Comparison of ENCODE assay signal across 1 cellular context in the genomic region with DNA sequence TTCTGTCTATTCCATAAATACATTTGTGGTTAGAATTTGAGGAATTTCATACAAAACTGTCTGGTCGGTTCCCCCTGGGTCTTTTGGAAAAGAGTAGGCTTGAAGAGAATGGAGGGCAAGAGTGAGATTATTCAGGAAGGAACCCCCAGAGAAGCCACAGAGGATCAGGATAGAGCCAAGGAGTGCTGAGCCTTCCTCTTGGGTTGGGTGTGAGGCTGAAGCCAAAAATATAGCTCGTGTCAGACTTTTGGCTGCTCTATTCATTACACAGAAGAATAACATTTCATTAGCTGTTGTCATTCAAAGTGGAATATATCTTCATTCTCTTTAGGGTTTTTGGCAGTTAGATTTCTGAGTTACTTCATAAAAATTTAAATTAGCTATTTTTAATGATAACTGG.
TF ChIP-seq lines count a peak whose summit lies in the region.

No MANE protein-coding gene starts in this region.

TF ChIP-seq in GM23338, 12 proteins besides CTCF, POLR2A, EP300 and RAD21 (continued from another document):
- TF ChIP-seq, protein P1, sequence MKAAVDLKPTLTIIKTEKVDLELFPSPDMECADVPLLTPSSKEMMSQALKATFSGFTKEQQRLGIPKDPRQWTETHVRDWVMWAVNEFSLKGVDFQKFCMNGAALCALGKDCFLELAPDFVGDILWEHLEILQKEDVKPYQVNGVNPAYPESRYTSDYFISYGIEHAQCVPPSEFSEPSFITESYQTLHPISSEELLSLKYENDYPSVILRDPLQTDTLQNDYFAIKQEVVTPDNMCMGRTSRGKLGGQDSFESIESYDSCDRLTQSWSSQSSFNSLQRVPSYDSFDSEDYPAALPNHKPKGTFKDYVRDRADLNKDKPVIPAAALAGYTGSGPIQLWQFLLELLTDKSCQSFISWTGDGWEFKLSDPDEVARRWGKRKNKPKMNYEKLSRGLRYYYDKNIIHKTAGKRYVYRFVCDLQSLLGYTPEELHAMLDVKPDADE (IDR thresholded peaks at IDR 0.05): no peak
- TF ChIP-seq EZH2phosphoT487 (IDR thresholded peaks at IDR 0.05; ENCODE audit: unreplicated experiment) (no peak), EZH2 (IDR thresholded peaks at IDR 0.05; ENCODE audit: low read depth, unreplicated experiment) (no peak), ZNF114 (CRISPR knock-in tag; IDR thresholded peaks at IDR 0.05) (no peak), CREB1 (CRISPR knock-in tag; IDR thresholded peaks at IDR 0.05; ENCODE audit: low read depth) (no peak), NANOG (IDR thresholded peaks at IDR 0.05; ENCODE audit: borderline replicate concordance) (no peak), JUNB (IDR thresholded peaks at IDR 0.05; ENCODE audit: unreplicated experiment) (no peak)
- TF ChIP-seq, protein P2, sequence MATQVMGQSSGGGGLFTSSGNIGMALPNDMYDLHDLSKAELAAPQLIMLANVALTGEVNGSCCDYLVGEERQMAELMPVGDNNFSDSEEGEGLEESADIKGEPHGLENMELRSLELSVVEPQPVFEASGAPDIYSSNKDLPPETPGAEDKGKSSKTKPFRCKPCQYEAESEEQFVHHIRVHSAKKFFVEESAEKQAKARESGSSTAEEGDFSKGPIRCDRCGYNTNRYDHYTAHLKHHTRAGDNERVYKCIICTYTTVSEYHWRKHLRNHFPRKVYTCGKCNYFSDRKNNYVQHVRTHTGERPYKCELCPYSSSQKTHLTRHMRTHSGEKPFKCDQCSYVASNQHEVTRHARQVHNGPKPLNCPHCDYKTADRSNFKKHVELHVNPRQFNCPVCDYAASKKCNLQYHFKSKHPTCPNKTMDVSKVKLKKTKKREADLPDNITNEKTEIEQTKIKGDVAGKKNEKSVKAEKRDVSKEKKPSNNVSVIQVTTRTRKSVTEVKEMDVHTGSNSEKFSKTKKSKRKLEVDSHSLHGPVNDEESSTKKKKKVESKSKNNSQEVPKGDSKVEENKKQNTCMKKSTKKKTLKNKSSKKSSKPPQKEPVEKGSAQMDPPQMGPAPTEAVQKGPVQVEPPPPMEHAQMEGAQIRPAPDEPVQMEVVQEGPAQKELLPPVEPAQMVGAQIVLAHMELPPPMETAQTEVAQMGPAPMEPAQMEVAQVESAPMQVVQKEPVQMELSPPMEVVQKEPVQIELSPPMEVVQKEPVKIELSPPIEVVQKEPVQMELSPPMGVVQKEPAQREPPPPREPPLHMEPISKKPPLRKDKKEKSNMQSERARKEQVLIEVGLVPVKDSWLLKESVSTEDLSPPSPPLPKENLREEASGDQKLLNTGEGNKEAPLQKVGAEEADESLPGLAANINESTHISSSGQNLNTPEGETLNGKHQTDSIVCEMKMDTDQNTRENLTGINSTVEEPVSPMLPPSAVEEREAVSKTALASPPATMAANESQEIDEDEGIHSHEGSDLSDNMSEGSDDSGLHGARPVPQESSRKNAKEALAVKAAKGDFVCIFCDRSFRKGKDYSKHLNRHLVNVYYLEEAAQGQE (IDR thresholded peaks at IDR 0.05; ENCODE audit: unreplicated experiment): no peak
- TF ChIP-seq, protein P3, sequence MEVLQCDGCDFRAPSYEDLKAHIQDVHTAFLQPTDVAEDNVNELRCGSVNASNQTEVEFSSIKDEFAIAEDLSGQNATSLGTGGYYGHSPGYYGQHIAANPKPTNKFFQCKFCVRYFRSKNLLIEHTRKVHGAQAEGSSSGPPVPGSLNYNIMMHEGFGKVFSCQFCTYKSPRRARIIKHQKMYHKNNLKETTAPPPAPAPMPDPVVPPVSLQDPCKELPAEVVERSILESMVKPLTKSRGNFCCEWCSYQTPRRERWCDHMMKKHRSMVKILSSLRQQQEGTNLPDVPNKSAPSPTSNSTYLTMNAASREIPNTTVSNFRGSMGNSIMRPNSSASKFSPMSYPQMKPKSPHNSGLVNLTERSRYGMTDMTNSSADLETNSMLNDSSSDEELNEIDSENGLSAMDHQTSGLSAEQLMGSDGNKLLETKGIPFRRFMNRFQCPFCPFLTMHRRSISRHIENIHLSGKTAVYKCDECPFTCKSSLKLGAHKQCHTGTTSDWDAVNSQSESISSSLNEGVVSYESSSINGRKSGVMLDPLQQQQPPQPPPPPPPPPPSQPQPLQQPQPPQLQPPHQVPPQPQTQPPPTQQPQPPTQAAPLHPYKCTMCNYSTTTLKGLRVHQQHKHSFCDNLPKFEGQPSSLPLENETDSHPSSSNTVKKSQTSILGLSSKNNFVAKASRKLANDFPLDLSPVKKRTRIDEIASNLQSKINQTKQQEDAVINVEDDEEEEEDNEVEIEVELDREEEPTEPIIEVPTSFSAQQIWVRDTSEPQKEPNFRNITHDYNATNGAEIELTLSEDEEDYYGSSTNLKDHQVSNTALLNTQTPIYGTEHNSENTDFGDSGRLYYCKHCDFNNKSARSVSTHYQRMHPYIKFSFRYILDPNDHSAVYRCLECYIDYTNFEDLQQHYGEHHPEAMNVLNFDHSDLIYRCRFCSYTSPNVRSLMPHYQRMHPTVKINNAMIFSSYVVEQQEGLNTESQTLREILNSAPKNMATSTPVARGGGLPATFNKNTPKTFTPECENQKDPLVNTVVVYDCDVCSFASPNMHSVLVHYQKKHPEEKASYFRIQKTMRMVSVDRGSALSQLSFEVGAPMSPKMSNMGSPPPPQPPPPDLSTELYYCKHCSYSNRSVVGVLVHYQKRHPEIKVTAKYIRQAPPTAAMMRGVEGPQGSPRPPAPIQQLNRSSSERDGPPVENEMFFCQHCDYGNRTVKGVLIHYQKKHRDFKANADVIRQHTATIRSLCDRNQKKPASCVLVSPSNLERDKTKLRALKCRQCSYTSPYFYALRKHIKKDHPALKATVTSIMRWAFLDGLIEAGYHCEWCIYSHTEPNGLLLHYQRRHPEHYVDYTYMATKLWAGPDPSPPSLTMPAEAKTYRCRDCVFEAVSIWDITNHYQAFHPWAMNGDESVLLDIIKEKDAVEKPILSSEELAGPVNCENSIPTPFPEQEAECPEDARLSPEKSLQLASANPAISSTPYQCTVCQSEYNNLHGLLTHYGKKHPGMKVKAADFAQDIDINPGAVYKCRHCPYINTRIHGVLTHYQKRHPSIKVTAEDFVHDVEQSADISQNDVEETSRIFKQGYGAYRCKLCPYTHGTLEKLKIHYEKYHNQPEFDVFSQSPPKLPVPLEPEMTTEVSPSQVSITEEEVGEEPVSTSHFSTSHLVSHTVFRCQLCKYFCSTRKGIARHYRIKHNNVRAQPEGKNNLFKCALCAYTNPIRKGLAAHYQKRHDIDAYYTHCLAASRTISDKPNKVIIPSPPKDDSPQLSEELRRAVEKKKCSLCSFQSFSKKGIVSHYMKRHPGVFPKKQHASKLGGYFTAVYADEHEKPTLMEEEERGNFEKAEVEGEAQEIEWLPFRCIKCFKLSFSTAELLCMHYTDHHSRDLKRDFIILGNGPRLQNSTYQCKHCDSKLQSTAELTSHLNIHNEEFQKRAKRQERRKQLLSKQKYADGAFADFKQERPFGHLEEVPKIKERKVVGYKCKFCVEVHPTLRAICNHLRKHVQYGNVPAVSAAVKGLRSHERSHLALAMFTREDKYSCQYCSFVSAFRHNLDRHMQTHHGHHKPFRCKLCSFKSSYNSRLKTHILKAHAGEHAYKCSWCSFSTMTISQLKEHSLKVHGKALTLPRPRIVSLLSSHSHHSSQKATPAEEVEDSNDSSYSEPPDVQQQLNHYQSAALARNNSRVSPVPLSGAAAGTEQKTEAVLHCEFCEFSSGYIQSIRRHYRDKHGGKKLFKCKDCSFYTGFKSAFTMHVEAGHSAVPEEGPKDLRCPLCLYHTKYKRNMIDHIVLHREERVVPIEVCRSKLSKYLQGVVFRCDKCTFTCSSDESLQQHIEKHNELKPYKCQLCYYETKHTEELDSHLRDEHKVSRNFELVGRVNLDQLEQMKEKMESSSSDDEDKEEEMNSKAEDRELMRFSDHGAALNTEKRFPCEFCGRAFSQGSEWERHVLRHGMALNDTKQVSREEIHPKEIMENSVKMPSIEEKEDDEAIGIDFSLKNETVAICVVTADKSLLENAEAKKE (CRISPR knock-in tag; IDR thresholded peaks at IDR 0.05): no peak
TF ChIP-seq in GM23338: peak in this region for 0.
